In genomic region chr13:48979892-48980291, GRCh38 we compare ENCODE assay signal across 9 cellular contexts. TPM values are rescaled to one million over a fixed set of nuclear protein-coding genes. Genes with fewer than 3 reads are reported as not detected.
A peak's percentile ranks its signal among the peaks of the same experiment; 100 is the strongest.
DNase-seq lines count a peak whose midpoint lies in the region; ATAC-seq and TF ChIP-seq lines count a peak whose summit lies in the region.
"Had no signal": no experiment of that assay in that cellular context is flagged by ENCODE, and none has a peak within 500 bp of the region (broad histone marks: within the 10 kb centered on the region; RNA-seq: fewer than 3 reads in every experiment).

No MANE protein-coding gene starts in this region.

- ATAC-seq in GM21447 (IDR thresholded peaks at IDR 0.05; ENCODE audit: unreplicated experiment) (peak; percentile 51), HG03520 (IDR thresholded peaks at IDR 0.05; ENCODE audit: unreplicated experiment) (peak; percentile 43), HG03097 (IDR thresholded peaks at IDR 0.05; ENCODE audit: low FRiP score, unreplicated experiment) (no peak)
- ATAC-seq: left colon had no signal

- H3K4me1 Mint-ChIP-seq in brain: peaks cover 51% of the 10 kb centered on the region

- peaks cover 0 to 3% (median 3%) of the 10 kb centered on the region in 5 experiments for H3K9me3 Mint-ChIP-seq in brain

- peaks cover 8% of the 10 kb centered on the region for H3K27me3 Mint-ChIP-seq in brain

- H3K27ac Mint-ChIP-seq in brain: peak overlapping the region in 1 of 5 experiments; percentile 40

- peak overlapping the region in 3 of 5 experiments; percentile 59 to 73 (median 63) for H3K4me3 Mint-ChIP-seq in brain

- DNase-seq in GM13976 (ENCODE audit: low spot score) (peak; percentile 40), EL (no peak), SHP77 treated with DMSO at 0.1 percent for 48 hours (lab: John Stamatoyannopoulos, UW) (no peak)
- no peak for DNase-seq in activated CD4-positive, alpha-beta T cell treated with anti-CD3 and anti-CD28 coated beads, Interleukin-2, amount 50 U/mL, for 48 hours
- DNase-seq: left colon had no signal

- H3K36me3 Mint-ChIP-seq in brain: no peaks in the 10 kb centered on the region

- no peak for TF ChIP-seq CTCF in GM13976 (IDR thresholded peaks at IDR 0.05; ENCODE audit: borderline replicate concordance, control extremely low read depth, extremely low read depth, insufficient read depth, missing control alignments)
- TF ChIP-seq CTCF in brain (conservative IDR thresholded peaks at IDR 0.05): no peak

- in situ Hi-C loops in GM13976 (cut with MboI; ENCODE audit: low sequenced_read_pairs, unreplicated experiment): no loop called here

RNA-seq across cellular contexts. Expression of gene FNDC3A, which starts 4.2 kb away (rescaled TPM):
- 9.0 TPM for polyA plus RNA-seq in brain (ENCODE audit: insufficient read depth, low read depth, low replicate concordance)
